Comparison of ENCODE assay signal across 8 cellular contexts in genomic region chr14:22549981-22550670, GRCh38. TPM values are rescaled to one million over a fixed set of nuclear protein-coding genes. Genes with fewer than 3 reads are reported as not detected.
DNase-seq lines count a peak whose midpoint lies in the region; ATAC-seq lines count a peak whose summit lies in the region.

No MANE protein-coding gene starts in this region.

- CTCF ChIA-PET in T-cell (lab: Charles Lee): interaction anchor here (0.7 to 4.6 kb wide), 10 partner anchors 12 to 553 kb away, joined by 3 to 23 read pairs (median 4); no protein-coding TSS in a partner anchor

- no peaks in the 10 kb centered on the region for H3K9me3 Mint-ChIP-seq in T-cell

- peak overlapping the region; percentile 71 to 86 (median 77) for H3K4me3 Mint-ChIP-seq in T-cell

- no peaks in the 10 kb centered on the region for H3K27me3 Mint-ChIP-seq in T-cell

- H3K36me3 Mint-ChIP-seq in T-cell: peaks cover 76% of the 10 kb centered on the region

- peak in 28 of 34 experiments; percentile 36 to 68 (median 55) for DNase-seq in T-cell
- DNase-seq in dermis blood vessel endothelial cell: peak; percentile 67
- peak; percentile 50 for DNase-seq in stimulated activated CD8-positive, alpha-beta memory T cell treated with anti-CD3 and anti-CD28 coated beads, Interleukin-4, amount 100 ng/mL, for 24 hours (ENCODE audit: low read depth)
- DNase-seq in NOMO-1 treated with DMSO at 0.1 percent for 48 hours (lab: John Stamatoyannopoulos, UW; ENCODE audit: unreplicated experiment): no peak
- DNase-seq in HCEC 1CT: no peak
- no peak for DNase-seq in NCI-H748 (lab: John Stamatoyannopoulos, UW; ENCODE audit: unreplicated experiment)

- ATAC-seq in GM18858 (IDR thresholded peaks at IDR 0.05; ENCODE audit: unreplicated experiment) (peak; percentile 54), HG02970 (IDR thresholded peaks at IDR 0.05; ENCODE audit: low FRiP score, unreplicated experiment) (peak; percentile 57), T-cell (replicated peaks in 1 of 4) (peak; percentile 58 to 65 (median 63))

- POLR2A ChIA-PET in T-cell (lab: Charles Lee): interaction anchor here (0.6 to 1.8 kb wide), 7 partner anchors 14 to 753 kb away, joined by 3 to 5 read pairs (median 3); no protein-coding TSS in a partner anchor

- peak overlapping the region; percentile 98 to 99 for H3K27ac Mint-ChIP-seq in T-cell

- peaks cover 95 to 96% (median 95%) of the 10 kb centered on the region in 3 donors for H3K4me1 Mint-ChIP-seq in T-cell

RNA-seq across cellular contexts. Expression of gene DAD1, which starts 38.9 kb away (rescaled TPM):
- 100 to 1,000 TPM in 4 of 5 donors, 10 to 100 TPM in 1; 80.9 to 127 (median 113) TPM for total RNA-seq in T-cell
- total RNA-seq in dermis blood vessel endothelial cell: 270 and 389 TPM in 2 replicates

RNA-seq across cellular contexts. Expression of gene ABHD4, which starts 48.0 kb away (rescaled TPM):
- 10 to 100 TPM; 10.1 to 20.9 (median 17.3) TPM for total RNA-seq in T-cell
- total RNA-seq in dermis blood vessel endothelial cell: 14.3 and 19.3 TPM in 2 replicates

Comparison
In these comparisons a context has a peak if more than half of its experiments do, and no peak if none do; other contexts are left out.
1. DNase-seq: peak in T-cell (28 of 34), dermis blood vessel endothelial cell (single experiment) and stimulated activated CD8-positive, alpha-beta memory T cell treated with anti-CD3 and anti-CD28 coated beads, Interleukin-4, amount 100 ng/mL, for 24 hours (single experiment); none in NOMO-1 treated with DMSO at 0.1 percent for 48 hours (single experiment), HCEC 1CT (single experiment) and NCI-H748 (single experiment).
2. Peak in every context shown above with its lines, with median percentiles within 50 percentile points of each other: ATAC-seq.